1 cellular context compared by ENCODE assay signal in genomic region chr10:34996843-34997242, GRCh38.
TF ChIP-seq lines count a peak whose summit lies in the region.

No MANE protein-coding gene starts in this region.

TF ChIP-seq in H1, 55 proteins besides CTCF, POLR2A, EP300 and RAD21 (continued from another document):
- peak; percentile 65 for TF ChIP-seq MAX (IDR thresholded peaks at IDR 0.05)
TF ChIP-seq in H1: peak in this region for 2.
